8 cellular contexts compared by ENCODE assay signal in genomic region chr12:76037130-76038105, GRCh38. TPM values are rescaled to one million over a fixed set of nuclear protein-coding genes. Genes with fewer than 3 reads are reported as not detected.
DNase-seq lines count a peak whose midpoint lies in the region; ATAC-seq and TF ChIP-seq lines count a peak whose summit lies in the region.

No MANE protein-coding gene starts in this region.

- WGBS in endodermal cell (ENCODE audit: insufficient coverage in 1 of 2, insufficient read length in 1 of 2), 2 experiments = 42 to 57% methylated on average over 10 to 13 of the region's 13 CpGs

- DNase-seq in CD1c-positive myeloid dendritic cell (ENCODE audit: extremely low spot score) (peak; percentile 81), NCI-H1417 treated with DMSO at 0.1 percent for 48 hours (lab: John Stamatoyannopoulos, UW) (peak; percentile 86), SKM-1 (lab: John Stamatoyannopoulos, UW; ENCODE audit: unreplicated experiment) (peak; percentile 22), endodermal cell (peak; percentile 73), mesothelial cell of epicardium (ENCODE audit: low spot score in 2 of 2, unreplicated experiment in 2 of 2) (no peak)
- no peak for DNase-seq in activated T-helper 2 cell treated with anti-CD3 and anti-CD28 coated beads, Interferon-gamma antibody, Interleukin-2, Interleukin-4, amounts not matched to agents 10 μg/mL and 5 μg/mL and 100 μg/mL, durations not matched to agents 14 hours and 24 hours and 36 hours (ENCODE audit: low spot score)

- H3K4me1 ChIP-seq in endodermal cell (ENCODE audit: control insufficient read depth, insufficient read depth, low read length) = peaks cover 4% of the 10 kb centered on the region

- H3K9ac ChIP-seq in endodermal cell (ENCODE audit: extremely low read depth, low read length, poor library complexity, severe bottlenecking) = no peak overlapping the region

- H3K36me3 ChIP-seq in endodermal cell (ENCODE audit: control insufficient read depth, insufficient read depth, low read length) = no peaks in the 10 kb centered on the region

- H3K27ac Mint-ChIP-seq in endodermal cell (peak overlapping the region; percentile 78), mesothelial cell of epicardium (no peak overlapping the region)
- H3K27ac Mint-ChIP-seq in activated T-helper 2 cell treated with anti-CD3 and anti-CD28 coated beads, Interferon-gamma antibody, Interleukin-2, Interleukin-4, amounts not matched to agents 10 μg/mL and 5 μg/mL and 100 μg/mL, durations not matched to agents 14 hours and 24 hours and 36 hours = no peak overlapping the region

- H3K27me3 ChIP-seq in endodermal cell (ENCODE audit: control insufficient read depth, insufficient read depth, low read length, poor library complexity, severe bottlenecking) = no peaks in the 10 kb centered on the region

- peak overlapping the region; percentile 26 for H3K4me3 ChIP-seq in endodermal cell (ENCODE audit: low read length)

- intact Hi-C loops in activated T-helper 2 cell treated with anti-CD3 and anti-CD28 coated beads, Interferon-gamma antibody, Interleukin-2, Interleukin-4, amounts not matched to agents 10 μg/mL and 5 μg/mL and 100 μg/mL, durations not matched to agents 14 hours and 24 hours and 36 hours (cut with micrococcal nuclease) = loop anchor here (1.0 to 5.0 kb wide), 4 partner anchors 220 to 705 kb away; partner anchors contain the start of genes CAPS2 and GLIPR1L1

- H3K4me3 Mint-ChIP-seq in endodermal cell (peak overlapping the region; percentile 17), mesothelial cell of epicardium (no peak overlapping the region)
- no peak overlapping the region for H3K4me3 Mint-ChIP-seq in activated T-helper 2 cell treated with anti-CD3 and anti-CD28 coated beads, Interferon-gamma antibody, Interleukin-2, Interleukin-4, amounts not matched to agents 10 μg/mL and 5 μg/mL and 100 μg/mL, durations not matched to agents 14 hours and 24 hours and 36 hours (ENCODE audit: low read depth)

- no peaks in the 10 kb centered on the region for H3K9me3 Mint-ChIP-seq in endodermal cell
- H3K9me3 Mint-ChIP-seq in mesothelial cell of epicardium = no peaks in the 10 kb centered on the region
- H3K9me3 Mint-ChIP-seq in activated T-helper 2 cell treated with anti-CD3 and anti-CD28 coated beads, Interferon-gamma antibody, Interleukin-2, Interleukin-4, amounts not matched to agents 10 μg/mL and 5 μg/mL and 100 μg/mL, durations not matched to agents 14 hours and 24 hours and 36 hours = no peaks in the 10 kb centered on the region

- ATAC-seq in GM18508 (IDR thresholded peaks at IDR 0.05; ENCODE audit: insufficient read depth, unreplicated experiment) = peak; percentile 54
- ATAC-seq in HG02885 (IDR thresholded peaks at IDR 0.05; ENCODE audit: poor library complexity, unreplicated experiment) = peak; percentile 60

- H3K27me3 Mint-ChIP-seq in endodermal cell (ENCODE audit: insufficient read depth) = no peaks in the 10 kb centered on the region
- H3K27me3 Mint-ChIP-seq in mesothelial cell of epicardium (ENCODE audit: low read depth) = no peaks in the 10 kb centered on the region
- H3K27me3 Mint-ChIP-seq in activated T-helper 2 cell treated with anti-CD3 and anti-CD28 coated beads, Interferon-gamma antibody, Interleukin-2, Interleukin-4, amounts not matched to agents 10 μg/mL and 5 μg/mL and 100 μg/mL, durations not matched to agents 14 hours and 24 hours and 36 hours (ENCODE audit: low read depth) = no peaks in the 10 kb centered on the region

- no peaks in the 10 kb centered on the region for H3K9me3 ChIP-seq in endodermal cell (ENCODE audit: control insufficient read depth, low read length)

- peak; percentile 91 for TF ChIP-seq CTCF in endodermal cell (conservative IDR thresholded peaks at IDR 0.05)
- TF ChIP-seq CTCF in mesothelial cell of epicardium (IDR thresholded peaks at IDR 0.05; ENCODE audit: unreplicated experiment) = peak; percentile 75

- H3K4me1 Mint-ChIP-seq in endodermal cell (peaks cover 50% of the 10 kb centered on the region), mesothelial cell of epicardium (peaks cover 36% of the 10 kb centered on the region)
- H3K4me1 Mint-ChIP-seq in activated T-helper 2 cell treated with anti-CD3 and anti-CD28 coated beads, Interferon-gamma antibody, Interleukin-2, Interleukin-4, amounts not matched to agents 10 μg/mL and 5 μg/mL and 100 μg/mL, durations not matched to agents 14 hours and 24 hours and 36 hours (ENCODE audit: low read depth) = peaks cover 30% of the 10 kb centered on the region

- no peak overlapping the region for H3K27ac ChIP-seq in endodermal cell (ENCODE audit: low read depth, low read length)

- H3K36me3 Mint-ChIP-seq in endodermal cell (ENCODE audit: low read depth) = no peaks in the 10 kb centered on the region
- no peaks in the 10 kb centered on the region for H3K36me3 Mint-ChIP-seq in mesothelial cell of epicardium
- peaks cover 10% of the 10 kb centered on the region for H3K36me3 Mint-ChIP-seq in activated T-helper 2 cell treated with anti-CD3 and anti-CD28 coated beads, Interferon-gamma antibody, Interleukin-2, Interleukin-4, amounts not matched to agents 10 μg/mL and 5 μg/mL and 100 μg/mL, durations not matched to agents 14 hours and 24 hours and 36 hours (ENCODE audit: low read depth)

RNA-seq across cellular contexts. Expression of gene PHLDA1, which starts 5.8 kb away (rescaled TPM):
- total RNA-seq in endodermal cell (10 to 100 TPM in 1 of 2 donors, 1 to 10 TPM in 1; 3.7 to 16.2 TPM), mesothelial cell of epicardium (23.4 to 24.4 TPM (median 23.6 TPM) in 3 replicates)
- 14.9 TPM for polyA plus RNA-seq in endodermal cell (2013, experiment 1 of 2)
- 13.4 TPM for polyA plus RNA-seq in endodermal cell (2013, experiment 2 of 2)
- total RNA-seq in activated T-helper 2 cell treated with anti-CD3 and anti-CD28 coated beads, Interferon-gamma antibody, Interleukin-2, Interleukin-4, amounts not matched to agents 10 μg/mL and 5 μg/mL and 100 μg/mL, durations not matched to agents 14 hours and 24 hours and 36 hours = 43.2 and 44.2 TPM in 2 replicates

RNA-seq across cellular contexts. Expression of gene NAP1L1, which starts 47.1 kb away (rescaled TPM):
- total RNA-seq in endodermal cell = 100 to 1,000 TPM; 711 to 829 TPM
- polyA plus RNA-seq in endodermal cell (2013, experiment 1 of 2) = 1,267 TPM
- polyA plus RNA-seq in endodermal cell (2013, experiment 2 of 2) = 1,250 TPM
- total RNA-seq in mesothelial cell of epicardium = 867 to 887 TPM (median 880 TPM) in 3 replicates
- total RNA-seq in activated T-helper 2 cell treated with anti-CD3 and anti-CD28 coated beads, Interferon-gamma antibody, Interleukin-2, Interleukin-4, amounts not matched to agents 10 μg/mL and 5 μg/mL and 100 μg/mL, durations not matched to agents 14 hours and 24 hours and 36 hours = 701 and 744 TPM in 2 replicates

Comparison
In these comparisons a context has a peak if more than half of its experiments do, and no peak if none do; other contexts are left out.
1. DNase-seq: peak in CD1c-positive myeloid dendritic cell (single experiment), NCI-H1417 treated with DMSO at 0.1 percent for 48 hours (single experiment), SKM-1 (single experiment) and endodermal cell (single experiment); none in mesothelial cell of epicardium (0 of 2) and activated T-helper 2 cell treated with anti-CD3 and anti-CD28 coated beads, Interferon-gamma antibody, Interleukin-2, Interleukin-4, amounts not matched to agents 10 μg/mL and 5 μg/mL and 100 μg/mL, durations not matched to agents 14 hours and 24 hours and 36 hours (single experiment).